Comparison of ENCODE assay signal across 16 cellular contexts in the genomic region with DNA sequence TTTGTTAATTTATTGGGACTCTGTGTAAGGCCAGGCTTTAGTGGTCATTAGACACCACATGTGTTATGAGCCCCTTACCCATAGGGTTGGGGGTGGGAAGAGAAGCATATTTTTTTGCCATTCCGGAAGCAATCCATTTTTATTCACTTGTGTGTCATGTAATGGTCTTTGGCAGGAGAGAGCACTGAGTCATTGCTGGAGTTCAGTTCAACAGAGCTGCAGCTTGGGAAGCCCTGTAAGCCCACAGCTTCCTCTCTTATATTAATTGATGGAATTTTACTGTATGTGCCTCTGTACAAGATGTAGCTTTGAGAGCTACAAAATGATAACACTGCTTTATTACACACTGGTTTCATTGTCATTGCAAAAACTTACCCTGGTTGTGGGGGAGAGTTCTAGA.
DNase-seq lines count a peak whose midpoint lies in the region; ATAC-seq and TF ChIP-seq lines count a peak whose summit lies in the region.
"Had no signal": no experiment of that assay in that cellular context is flagged by ENCODE, and none has a peak within 500 bp of the region (broad histone marks: within the 10 kb centered on the region; RNA-seq: fewer than 3 reads in every experiment).

No MANE protein-coding gene starts in this region.

- H2AFZ ChIP-seq in GM23338, result no peak overlapping the region

- 37% methylated on average over 1 of the region's 1 CpG for WGBS in right cardiac atrium

- H3K36me3 ChIP-seq in right atrium auricular region (no peaks in the 10 kb centered on the region), GM23338 (ENCODE audit: insufficient read depth) (peaks cover 28% of the 10 kb centered on the region)

- H3K79me2 ChIP-seq in GM23338 (replicated peaks; ENCODE audit: insufficient read depth), result no peaks in the 10 kb centered on the region

- no peaks in the 10 kb centered on the region for H3K9me3 ChIP-seq in right cardiac atrium (ENCODE audit: control insufficient read depth, low read length)
- H3K9me3 ChIP-seq in right atrium auricular region, result no peaks in the 10 kb centered on the region

- H3K36me3 Mint-ChIP-seq in activated naive CD8-positive, alpha-beta T cell treated with anti-CD3 and anti-CD28 coated beads for 36 hours, result peaks cover 8% of the 10 kb centered on the region
- H3K36me3 Mint-ChIP-seq in GM23338 (ENCODE audit: low read depth), result peaks cover 41% of the 10 kb centered on the region

- TF ChIP-seq CTCF in right atrium auricular region (IDR thresholded peaks at IDR 0.05), result no peak
- TF ChIP-seq CTCF in GM23338 (conservative IDR thresholded peaks at IDR 0.05; ENCODE audit: low read depth in 2 of 2), result no peak

- DNase-seq in right cardiac atrium (no peak), right atrium auricular region (ENCODE audit: low spot score) (no peak), fibroblast of the conjunctiva (ENCODE audit: low read depth) (peak; percentile 63), NCI-H446 treated with DMSO at 0.1 percent for 48 hours (lab: John Stamatoyannopoulos, UW) (no peak), GM23338 (ENCODE audit: low spot score) (no peak), NCI-H524 (lab: John Stamatoyannopoulos, UW) (no peak)
- no peak for DNase-seq in activated naive CD8-positive, alpha-beta T cell treated with anti-CD3 and anti-CD28 coated beads for 36 hours
- DNase-seq: amygdala; immature natural killer cell; naive thymus-derived CD8-positive, alpha-beta T cell; NCI-H446; SHP77; small intestine had no signal

- intact Hi-C loops in right cardiac atrium (cut with DNase I), result no loop called here

- no peak overlapping the region for H3K4me3 Mint-ChIP-seq in activated naive CD8-positive, alpha-beta T cell treated with anti-CD3 and anti-CD28 coated beads for 36 hours
- no peak overlapping the region for H3K4me3 Mint-ChIP-seq in GM23338
- H3K4me3 Mint-ChIP-seq: B cell; immature natural killer cell; naive thymus-derived CD8-positive, alpha-beta T cell; type B pancreatic cell had no signal

- H3K27ac Mint-ChIP-seq in activated naive CD8-positive, alpha-beta T cell treated with anti-CD3 and anti-CD28 coated beads for 36 hours, result peak overlapping the region; percentile 35
- H3K27ac Mint-ChIP-seq in GM23338, result no peak overlapping the region
- H3K27ac Mint-ChIP-seq: B cell, type B pancreatic cell had no signal

- H3K4me1 Mint-ChIP-seq in activated naive CD8-positive, alpha-beta T cell treated with anti-CD3 and anti-CD28 coated beads for 36 hours, result peaks cover 4% of the 10 kb centered on the region
- no peaks in the 10 kb centered on the region for H3K4me1 Mint-ChIP-seq in GM23338
- H3K4me1 Mint-ChIP-seq: B cell, immature natural killer cell had no signal

- H3K9me2 ChIP-seq in GM23338 (ENCODE audit: insufficient read depth), result no peaks in the 10 kb centered on the region

- H3F3A ChIP-seq in GM23338 (replicated peaks; ENCODE audit: low read depth), result no peaks in the 10 kb centered on the region

- H3K9me3 Mint-ChIP-seq in activated naive CD8-positive, alpha-beta T cell treated with anti-CD3 and anti-CD28 coated beads for 36 hours, result no peaks in the 10 kb centered on the region
- no peaks in the 10 kb centered on the region for H3K9me3 Mint-ChIP-seq in GM23338
- H3K9me3 Mint-ChIP-seq: immature natural killer cell; naive thymus-derived CD8-positive, alpha-beta T cell; type B pancreatic cell had no signal

- H4K20me1 ChIP-seq in GM23338 (replicated peaks; ENCODE audit: insufficient read depth), result no peaks in the 10 kb centered on the region; the same call in 1 of the 2 replicates

- H3K4me3 ChIP-seq in right cardiac atrium (ENCODE audit: low read length) (no peak overlapping the region), right atrium auricular region (no peak overlapping the region), GM23338 (no peak overlapping the region)

- ATAC-seq in right cardiac atrium (peak; percentile 20 to 27), HG02763 (IDR thresholded peaks at IDR 0.05; ENCODE audit: unreplicated experiment) (no peak), GM23338 (no peak)
- ATAC-seq: naive thymus-derived CD8-positive, alpha-beta T cell had no signal

- H3K27ac ChIP-seq in right cardiac atrium (ENCODE audit: low read length), result no peak overlapping the region
- no peak overlapping the region for H3K27ac ChIP-seq in right atrium auricular region
- H3K27ac ChIP-seq in GM23338 (ENCODE audit: low read depth), result no peak overlapping the region

- no peak overlapping the region for H3K4me2 ChIP-seq in GM23338

- no peaks in the 10 kb centered on the region for H3K27me3 Mint-ChIP-seq in activated naive CD8-positive, alpha-beta T cell treated with anti-CD3 and anti-CD28 coated beads for 36 hours
- H3K27me3 Mint-ChIP-seq in GM23338 (ENCODE audit: insufficient read depth, low read depth, poor library complexity), result peaks cover 5% of the 10 kb centered on the region
- H3K27me3 Mint-ChIP-seq: B cell; naive thymus-derived CD8-positive, alpha-beta T cell; type B pancreatic cell had no signal

- peaks cover 3% of the 10 kb centered on the region for H3K4me1 ChIP-seq in right cardiac atrium (ENCODE audit: control insufficient read depth, insufficient read depth, low read length)
- peaks cover 0 to 9% of the 10 kb centered on the region in 2 donors for H3K4me1 ChIP-seq in right atrium auricular region
- H3K4me1 ChIP-seq in GM23338 (ENCODE audit: insufficient read depth), result no peaks in the 10 kb centered on the region

- H3K27me3 ChIP-seq in right cardiac atrium (ENCODE audit: control insufficient read depth, insufficient read depth) (no peaks in the 10 kb centered on the region), right atrium auricular region (no peaks in the 10 kb centered on the region), GM23338 (ENCODE audit: insufficient read depth) (no peaks in the 10 kb centered on the region)

TF ChIP-seq in GM23338, 12 proteins besides CTCF, POLR2A, EP300 and RAD21 (continues in another document):
- TF ChIP-seq REST (IDR thresholded peaks at IDR 0.05; ENCODE audit: unreplicated experiment) (no peak), EZH2phosphoT487 (IDR thresholded peaks at IDR 0.05; ENCODE audit: unreplicated experiment) (no peak)

Comparison
In these comparisons a context has a peak if more than half of its experiments do, and no peak if none do; other contexts are left out.
1. ATAC-seq: peak in right cardiac atrium (2 of 2); none in HG02763 (single experiment) and GM23338 (single experiment).